1 cellular context compared by ENCODE assay signal in genomic region chr12:90543393-90543792, GRCh38.
TF ChIP-seq lines count a peak whose summit lies in the region.

No MANE protein-coding gene starts in this region.

TF ChIP-seq in GM23338, 12 proteins besides CTCF, POLR2A, EP300 and RAD21 (continued from another document):
- TF ChIP-seq ZNF462 (CRISPR knock-in tag; IDR thresholded peaks at IDR 0.05) (no peak), EZH2 (IDR thresholded peaks at IDR 0.05; ENCODE audit: low read depth, unreplicated experiment) (no peak), JUNB (IDR thresholded peaks at IDR 0.05; ENCODE audit: unreplicated experiment) (no peak), REST (IDR thresholded peaks at IDR 0.05; ENCODE audit: unreplicated experiment) (no peak), NANOG (IDR thresholded peaks at IDR 0.05; ENCODE audit: borderline replicate concordance) (no peak), POLR2AphosphoS5 (IDR thresholded peaks at IDR 0.05; ENCODE audit: low read depth) (no peak)
